Comparison of ENCODE assay signal across 8 cellular contexts in genomic region chr20:48374041-48374907, GRCh38.
DNase-seq lines count a peak whose midpoint lies in the region; ATAC-seq, FAIRE-seq and TF ChIP-seq lines count a peak whose summit lies in the region.
"Not testable (repeated sequence)": the region's sequence is repeated elsewhere in the genome, so short reads cannot be mapped to it uniquely, and the experiment has no call there.

No MANE protein-coding gene starts in this region.

- not testable (repeated sequence) for H3K9me3 ChIP-seq in Panc1 (ENCODE audit: control insufficient read depth, insufficient read depth, low read depth, low read length); body of pancreas; upper lobe of left lung

- H3K9me3 Mint-ChIP-seq in osteocyte (ENCODE audit: unreplicated experiment), result not testable (repeated sequence)

- TF ChIP-seq EP300 in upper lobe of left lung (IDR thresholded peaks at IDR 0.05), result not testable (repeated sequence)

- not testable (repeated sequence) for BruUV-seq in Panc1 (replicated peaks; lab: Mats Ljungman, UMichigan)

- POLR2A ChIA-PET in Panc1 (lab: Charles Lee), result not testable (repeated sequence)

- CTCF ChIA-PET in Panc1 (lab: Charles Lee), result interaction anchor here (0.7 kb wide), 1 partner anchor 99 kb away, joined by 3 read pairs; no protein-coding TSS in a partner anchor

- not testable (repeated sequence) for H3K27ac ChIP-seq in Panc1 (ENCODE audit: low read length)
- peak overlapping the region in 3 of 4 donors; percentile 2 to 58 (median 54) for H3K27ac ChIP-seq in body of pancreas
- peak overlapping the region in 2 of 4 donors; percentile 43 to 48 for H3K27ac ChIP-seq in upper lobe of left lung

- H3K36me3 ChIP-seq in Panc1 (ENCODE audit: control insufficient read depth, insufficient read depth, low read length); body of pancreas (replicated peaks in 1 of 2; ENCODE audit: insufficient read depth in 1 of 2, low read depth in 2 of 2); upper lobe of left lung: not testable (repeated sequence)

- intact Hi-C loops in Panc1 (cut with micrococcal nuclease; ENCODE audit: unreplicated experiment); body of pancreas (cut with DNase I): not testable (repeated sequence)

- not testable (repeated sequence) for H3K4me3 ChIP-seq in NB4 (ENCODE audit: low read depth, low read length); Panc1 (ENCODE audit: low read depth in 2 of 2, low read length in 2 of 2); body of pancreas; upper lobe of left lung

- peak overlapping the region; percentile 85 for H3K27ac Mint-ChIP-seq in osteocyte (ENCODE audit: unreplicated experiment)

- H3K4me1 ChIP-seq in Panc1 (ENCODE audit: control insufficient read depth, insufficient read depth, low read length), result not testable (repeated sequence)
- H3K4me1 ChIP-seq in body of pancreas (peaks cover 15% of the 10 kb centered on the region), upper lobe of left lung (peaks cover 3 to 13% (median 7%) of the 10 kb centered on the region in 4 donors)

- not testable (repeated sequence) for H3K27me3 ChIP-seq in Panc1 (ENCODE audit: control insufficient read depth, insufficient read depth, low read length); body of pancreas; upper lobe of left lung

- DNase-seq in GM12891 (ENCODE audit: insufficient read length, low spot score); Panc1 (ENCODE audit: low read depth, low spot score); left lobe of liver (ENCODE audit: low spot score); osteocyte (ENCODE audit: extremely low spot score, unreplicated experiment); upper lobe of left lung: not testable (repeated sequence)
- DNase-seq in NB4 (ENCODE audit: low read depth), result peak; percentile 53
- DNase-seq in body of pancreas, result peak; percentile 25 to 53 (median 50)
- peak; percentile 63 for DNase-seq in glomerular visceral epithelial cell (ENCODE audit: extremely low spot score)

- H3K27me3 Mint-ChIP-seq in osteocyte (ENCODE audit: unreplicated experiment), result peaks cover 42% of the 10 kb centered on the region

- not testable (repeated sequence) for H3K36me3 Mint-ChIP-seq in osteocyte (ENCODE audit: unreplicated experiment)

- peak; percentile 47 for FAIRE-seq in GM12891 (lab: Jason Lieb, UNC)

- TF ChIP-seq POLR2A in GM12891 (IDR thresholded peaks at IDR 0.05; ENCODE audit: low read depth, low read length); NB4 (IDR thresholded peaks at IDR 0.05; ENCODE audit: extremely low read depth, insufficient read length); upper lobe of left lung (IDR thresholded peaks at IDR 0.05): not testable (repeated sequence)
- peak in 2 of 3 donors; percentile 24 to 39 for TF ChIP-seq POLR2A in body of pancreas (IDR thresholded peaks at IDR 0.05)

- H3K4me1 Mint-ChIP-seq in osteocyte (ENCODE audit: unreplicated experiment), result peaks cover 26% of the 10 kb centered on the region

- WGBS in body of pancreas, 2 donors, result 23 to 25% methylated on average over 22 to 26 of the region's 26 CpGs
- 32 to 34% methylated on average over 24 to 26 of the region's 26 CpGs for WGBS in upper lobe of left lung, 2 donors

- ATAC-seq in Panc1 (peak; percentile 69; the same call in 1 of the 2 replicates), body of pancreas (peak; percentile 77), left lobe of liver (peak; percentile 56), upper lobe of left lung (ENCODE audit: low FRiP score in 2 of 2) (peak; percentile 34 to 39)

- not testable (repeated sequence) for TF ChIP-seq CTCF in NB4 (IDR thresholded peaks at IDR 0.05; ENCODE audit: low read depth, low read length)
- peak; percentile 60 for TF ChIP-seq CTCF in Panc1 (IDR thresholded peaks at IDR 0.05)
- TF ChIP-seq CTCF in body of pancreas (IDR thresholded peaks at IDR 0.05), result peak in 3 of 7 experiments; percentile 22 to 30 (median 22)
- peak; percentile 33 for TF ChIP-seq CTCF in osteocyte (IDR thresholded peaks at IDR 0.05)
- TF ChIP-seq CTCF in upper lobe of left lung (IDR thresholded peaks at IDR 0.05), result peak in 3 of 6 experiments; percentile 8 to 32 (median 12)

- H3K4me3 Mint-ChIP-seq in osteocyte (ENCODE audit: unreplicated experiment), result peak overlapping the region; percentile 55

- in situ Hi-C loops in Panc1 (cut with HindIII; ENCODE audit: low pct_unique_long_range_greater_than_20kb, low sequenced_read_pairs), result not testable (repeated sequence)
